11 cellular contexts compared by ENCODE assay signal in the genomic region with DNA sequence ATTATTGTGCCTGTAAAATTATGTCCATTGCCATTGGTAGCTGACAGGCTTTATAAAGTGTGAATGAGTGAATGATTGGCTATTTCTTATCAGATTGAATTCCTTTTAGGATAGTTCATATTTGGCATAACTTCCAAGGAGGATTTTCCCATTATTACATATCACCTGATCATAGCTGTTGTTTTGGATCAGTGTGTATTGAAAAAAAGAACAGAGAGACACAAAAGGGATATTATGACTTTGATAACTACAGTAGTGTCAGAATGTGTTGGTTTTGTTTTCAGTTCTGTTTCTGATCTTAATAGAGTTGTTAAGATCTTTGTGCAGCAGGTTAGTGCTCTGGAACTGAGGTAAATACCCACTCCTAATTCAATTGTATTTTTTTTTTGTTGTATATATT.
DNase-seq lines count a peak whose midpoint lies in the region; ATAC-seq, FAIRE-seq and TF ChIP-seq lines count a peak whose summit lies in the region.
"Had no signal": no experiment of that assay in that cellular context is flagged by ENCODE, and none has a peak within 500 bp of the region (broad histone marks: within the 10 kb centered on the region; RNA-seq: fewer than 3 reads in every experiment).

No MANE protein-coding gene starts in this region.

- H3K4me1 Mint-ChIP-seq in activated T-helper 2 cell treated with anti-CD3 and anti-CD28 coated beads, Interferon-gamma antibody, Interleukin-2, Interleukin-4, amounts not matched to agents 10 μg/mL and 5 μg/mL and 100 μg/mL, durations not matched to agents 14 hours and 24 hours and 36 hours (ENCODE audit: low read depth): peaks cover 31% of the 10 kb centered on the region

- H3K9me3 ChIP-seq in A549: no peaks in the 10 kb centered on the region

- peaks cover 17% of the 10 kb centered on the region for H3K36me3 Mint-ChIP-seq in activated T-helper 2 cell treated with anti-CD3 and anti-CD28 coated beads, Interferon-gamma antibody, Interleukin-2, Interleukin-4, amounts not matched to agents 10 μg/mL and 5 μg/mL and 100 μg/mL, durations not matched to agents 14 hours and 24 hours and 36 hours (ENCODE audit: low read depth)

- intact Hi-C loops in activated T-helper 2 cell treated with anti-CD3 and anti-CD28 coated beads, Interferon-gamma antibody, Interleukin-2, Interleukin-4, amounts not matched to agents 10 μg/mL and 5 μg/mL and 100 μg/mL, durations not matched to agents 14 hours and 24 hours and 36 hours (cut with micrococcal nuclease): loop anchor here (1.0 kb wide), 1 partner anchor 10 kb away; no protein-coding TSS in a partner anchor

- no peak for TF ChIP-seq RAD21 in A549 (conservative IDR thresholded peaks at IDR 0.05 in 1 of 2, IDR thresholded peaks at IDR 0.05 in 1 of 2)

- H3K4me1 ChIP-seq in A549: peaks cover 76% of the 10 kb centered on the region

- H3K9me3 Mint-ChIP-seq in activated T-helper 2 cell treated with anti-CD3 and anti-CD28 coated beads, Interferon-gamma antibody, Interleukin-2, Interleukin-4, amounts not matched to agents 10 μg/mL and 5 μg/mL and 100 μg/mL, durations not matched to agents 14 hours and 24 hours and 36 hours: no peaks in the 10 kb centered on the region
- H3K9me3 Mint-ChIP-seq: CD8-positive, alpha-beta memory T cell; stimulated activated naive CD8-positive, alpha-beta T cell treated with anti-CD3 and anti-CD28 coated beads, Interleukin-15, Interleukin-2, amounts not matched to agents 100 ng/mL and 50 ng/mL, for 24 hours had no signal

- no peak for FAIRE-seq in A549 (lab: Jason Lieb, UNC)

- H3K4me3 Mint-ChIP-seq in activated T-helper 2 cell treated with anti-CD3 and anti-CD28 coated beads, Interferon-gamma antibody, Interleukin-2, Interleukin-4, amounts not matched to agents 10 μg/mL and 5 μg/mL and 100 μg/mL, durations not matched to agents 14 hours and 24 hours and 36 hours (ENCODE audit: low read depth): no peak overlapping the region
- H3K4me3 Mint-ChIP-seq: CD8-positive, alpha-beta memory T cell; stimulated activated naive CD8-positive, alpha-beta T cell treated with anti-CD3 and anti-CD28 coated beads, Interleukin-15, Interleukin-2, amounts not matched to agents 100 ng/mL and 50 ng/mL, for 24 hours had no signal

- H3K4me3 ChIP-seq in A549: no peak overlapping the region

- H3K27me3 Mint-ChIP-seq in activated T-helper 2 cell treated with anti-CD3 and anti-CD28 coated beads, Interferon-gamma antibody, Interleukin-2, Interleukin-4, amounts not matched to agents 10 μg/mL and 5 μg/mL and 100 μg/mL, durations not matched to agents 14 hours and 24 hours and 36 hours (ENCODE audit: low read depth): no peaks in the 10 kb centered on the region
- H3K27me3 Mint-ChIP-seq: CD8-positive, alpha-beta memory T cell; stimulated activated naive CD8-positive, alpha-beta T cell treated with anti-CD3 and anti-CD28 coated beads, Interleukin-15, Interleukin-2, amounts not matched to agents 100 ng/mL and 50 ng/mL, for 24 hours had no signal

- no peak for TF ChIP-seq POLR2A in A549 (IDR thresholded peaks at IDR 0.05; ENCODE audit: low read length)

- POLR2A ChIA-PET in A549 (lab: Yijun Ruan, JAX): no interaction called here

- TF ChIP-seq EP300 in A549 (IDR thresholded peaks at IDR 0.05): no peak

- H3K27ac Mint-ChIP-seq in activated T-helper 2 cell treated with anti-CD3 and anti-CD28 coated beads, Interferon-gamma antibody, Interleukin-2, Interleukin-4, amounts not matched to agents 10 μg/mL and 5 μg/mL and 100 μg/mL, durations not matched to agents 14 hours and 24 hours and 36 hours: peak overlapping the region; percentile 45
- H3K27ac Mint-ChIP-seq: stimulated activated naive CD8-positive, alpha-beta T cell treated with anti-CD3 and anti-CD28 coated beads, Interleukin-15, Interleukin-2, amounts not matched to agents 100 ng/mL and 50 ng/mL, for 24 hours had no signal

- H3K27ac ChIP-seq in A549: peak overlapping the region in 1 of 2 experiments; percentile 30; a peak in 1 of 6 replicates

- CTCF ChIA-PET in A549 (lab: Yijun Ruan, JAX): interaction anchor here (1.3 kb wide), 1 partner anchor 47 kb away, joined by 3 read pairs; no protein-coding TSS in a partner anchor

- DNase-seq in A549 (ENCODE audit: low read depth in 1 of 2, low spot score in 1 of 2) (no peak), dedifferentiated amniotic fluid mesenchymal stem cell (ENCODE audit: extremely low spot score) (no peak), HUDEP-2 (lab: John Stamatoyannopoulos, UW; ENCODE audit: unreplicated experiment in 76 of 76) (no peak), germinal center (ENCODE audit: low spot score) (no peak), islet precursor cell (no peak)
- DNase-seq in activated T-helper 2 cell treated with anti-CD3 and anti-CD28 coated beads, Interferon-gamma antibody, Interleukin-2, Interleukin-4, amounts not matched to agents 10 μg/mL and 5 μg/mL and 100 μg/mL, durations not matched to agents 14 hours and 24 hours and 36 hours (ENCODE audit: low spot score): no peak
- DNase-seq: CD8-positive, alpha-beta memory T cell had no signal

- ATAC-seq in A549: no peak
- peak; percentile 63 for ATAC-seq in GM18907 (IDR thresholded peaks at IDR 0.05; ENCODE audit: unreplicated experiment)
- ATAC-seq in HG02938 (IDR thresholded peaks at IDR 0.05; ENCODE audit: unreplicated experiment): peak; percentile 86
- ATAC-seq: Panc1 had no signal

- peak overlapping the region; percentile 64; the same call in 2 of the 3 replicates for H3K4me2 ChIP-seq in A549

- TF ChIP-seq CTCF in A549 (IDR thresholded peaks at IDR 0.05): no peak

TF ChIP-seq in A549, 52 proteins besides CTCF, POLR2A, EP300 and RAD21:
- TF ChIP-seq NPAS2 (CRISPR knock-in tag; IDR thresholded peaks at IDR 0.05; ENCODE audit: borderline replicate concordance): no peak
- TF ChIP-seq RARB (CRISPR knock-in tag; IDR thresholded peaks at IDR 0.05): no peak
- TF ChIP-seq FOSB (CRISPR knock-in tag; IDR thresholded peaks at IDR 0.05): no peak
- TF ChIP-seq, protein P1, sequence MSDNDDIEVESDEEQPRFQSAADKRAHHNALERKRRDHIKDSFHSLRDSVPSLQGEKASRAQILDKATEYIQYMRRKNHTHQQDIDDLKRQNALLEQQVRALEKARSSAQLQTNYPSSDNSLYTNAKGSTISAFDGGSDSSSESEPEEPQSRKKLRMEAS (IDR thresholded peaks at IDR 0.05): no peak
- no peak for TF ChIP-seq TP53 (CRISPR knock-in tag; IDR thresholded peaks at IDR 0.05)
- no peak for TF ChIP-seq HOXB13 (CRISPR knock-in tag; IDR thresholded peaks at IDR 0.05; ENCODE audit: low read depth)
- TF ChIP-seq MAFK (IDR thresholded peaks at IDR 0.05; ENCODE audit: partially characterized antibody): no peak
- TF ChIP-seq FOXS1 (CRISPR knock-in tag; IDR thresholded peaks at IDR 0.05): no peak

Comparison
In these comparisons a context has a peak if more than half of its experiments do, and no peak if none do; other contexts are left out.
1. ATAC-seq: peak in GM18907 (single experiment) and HG02938 (single experiment); none in A549 (0 of 2).